12 cellular contexts compared by ENCODE assay signal in genomic region chr11:45896392-45897068, GRCh38. TPM values are rescaled to one million over a fixed set of nuclear protein-coding genes. Genes with fewer than 3 reads are reported as not detected.
DNase-seq lines count a peak whose midpoint lies in the region; ATAC-seq and TF ChIP-seq lines count a peak whose summit lies in the region.
"Had no signal": no experiment of that assay in that cellular context is flagged by ENCODE, and none has a peak within 500 bp of the region (broad histone marks: within the 10 kb centered on the region; RNA-seq: fewer than 3 reads in every experiment).

No MANE protein-coding gene starts in this region.

- H3K36me3 ChIP-seq in ascending aorta, result no peaks in the 10 kb centered on the region
- H3K36me3 ChIP-seq: adrenal gland had no signal

- DNase-seq in COLO668 (lab: John Stamatoyannopoulos, UW; ENCODE audit: unreplicated experiment) (peak; percentile 95), NCI-H1417 (lab: John Stamatoyannopoulos, UW) (peak; percentile 82 to 90 (median 88)), NCI-H774 (lab: John Stamatoyannopoulos, UW) (peak; percentile 75), iris pigment epithelial cell (ENCODE audit: low read depth) (peak; percentile 12), ascending aorta (ENCODE audit: low spot score in 2 of 2) (no peak)
- DNase-seq: activated CD4-positive, alpha-beta T cell treated with anti-CD3 and anti-CD28 coated beads for 48 hours had no signal

- H3K4me3 ChIP-seq in ascending aorta, result no peak overlapping the region
- H3K4me3 ChIP-seq: adrenal gland had no signal

- no peak overlapping the region for H3K27ac ChIP-seq in ascending aorta
- H3K27ac ChIP-seq: epithelial cell of prostate, KMS-11 had no signal

- no peaks in the 10 kb centered on the region for H3K9me3 ChIP-seq in ascending aorta
- H3K9me3 ChIP-seq: adrenal gland had no signal

- H3K27me3 ChIP-seq in ascending aorta, result no peaks in the 10 kb centered on the region
- H3K27me3 ChIP-seq: adrenal gland had no signal

- ATAC-seq in GM19463 (IDR thresholded peaks at IDR 0.05; ENCODE audit: unreplicated experiment) (no peak), HG02870 (IDR thresholded peaks at IDR 0.05; ENCODE audit: unreplicated experiment) (no peak), GM19455 (IDR thresholded peaks at IDR 0.05; ENCODE audit: unreplicated experiment) (no peak)

- H3K4me1 ChIP-seq in ascending aorta, result peaks cover 0 to 20% of the 10 kb centered on the region in 2 donors

- TF ChIP-seq CTCF in ascending aorta (IDR thresholded peaks at IDR 0.05), result no peak

- intact Hi-C loops in ascending aorta (cut with DNase I), result no loop called here

RNA-seq across cellular contexts. Expression of gene FREY1, which starts 10.5 kb away (rescaled TPM):
- not detected for total RNA-seq in ascending aorta

RNA-seq across cellular contexts. Expression of gene MAPK8IP1, which starts 11.1 kb away (rescaled TPM):
- total RNA-seq in ascending aorta, result 6.0 TPM

RNA-seq across cellular contexts. Expression of gene PEX16, which starts 21.1 kb away (rescaled TPM):
- 77.9 TPM for total RNA-seq in ascending aorta

RNA-seq across cellular contexts. Expression of gene LARGE2, which starts 25.9 kb away (rescaled TPM):
- total RNA-seq in ascending aorta, result not detected

RNA-seq across cellular contexts. Expression of gene CRY2, which starts 49.3 kb away (rescaled TPM):
- 29.6 TPM for total RNA-seq in ascending aorta

Comparison
In these comparisons a context has a peak if more than half of its experiments do, and no peak if none do; other contexts are left out.
1. DNase-seq: peak in COLO668 (single experiment), NCI-H1417 (3 of 3), NCI-H774 (single experiment) and iris pigment epithelial cell (single experiment); none in ascending aorta (0 of 2).